9 cellular contexts compared by ENCODE assay signal in genomic region chr3:151135548-151136337, GRCh38. TPM values are rescaled to one million over a fixed set of nuclear protein-coding genes. Genes with fewer than 3 reads are reported as not detected.
DNase-seq lines count a peak whose midpoint lies in the region; ATAC-seq lines count a peak whose summit lies in the region.
"Had no signal": no experiment of that assay in that cellular context is flagged by ENCODE, and none has a peak within 500 bp of the region (broad histone marks: within the 10 kb centered on the region; RNA-seq: fewer than 3 reads in every experiment).

No MANE protein-coding gene starts in this region.

- H3K36me3 Mint-ChIP-seq in activated T-cell treated with anti-CD3 and anti-CD28 coated beads, Interleukin-2, amount 50 U/mL, for 72 hours (ENCODE audit: insufficient read depth in 2 of 2) = no peaks in the 10 kb centered on the region

- no peak overlapping the region for H3K4me3 ChIP-seq in H7 (ENCODE audit: insufficient read depth, low read depth, low read length)

- in situ Hi-C loops in ACHN (cut with HindIII; ENCODE audit: low pct_ligation_motif_present, low pct_unique_long_range_greater_than_20kb, low sequenced_read_pairs) = loop anchor here (25.0 kb wide), 1 partner anchor 223 kb away; the partner anchor contains the start of gene MINDY4B

- peaks cover 6% of the 10 kb centered on the region for H3K27me3 Mint-ChIP-seq in activated T-cell treated with anti-CD3 and anti-CD28 coated beads, Interleukin-2, amount 50 U/mL, for 72 hours (ENCODE audit: low read depth)

- H3K27me3 ChIP-seq in H7 (ENCODE audit: control insufficient read depth, insufficient read depth, low read length) = no peaks in the 10 kb centered on the region

- peaks cover 22% of the 10 kb centered on the region for H3K4me1 Mint-ChIP-seq in activated T-cell treated with anti-CD3 and anti-CD28 coated beads, Interleukin-2, amount 50 U/mL, for 72 hours (ENCODE audit: low read depth)
- H3K4me1 Mint-ChIP-seq: nephron had no signal

- ATAC-seq in activated T-cell treated with anti-CD3 and anti-CD28 coated beads, Interleukin-2, amount 50 U/mL, for 72 hours (replicated peaks in 1 of 2) = peak; percentile 93 to 96

- DNase-seq in NCI-H2196 (lab: John Stamatoyannopoulos, UW; ENCODE audit: unreplicated experiment) (peak; percentile 4), NCI-H2196 treated with DMSO at 0.1 percent for 48 hours (lab: John Stamatoyannopoulos, UW; ENCODE audit: unreplicated experiment) (no peak), NCI-H1105 treated with DMSO at 0.1 percent for 48 hours (lab: John Stamatoyannopoulos, UW) (peak; percentile 86), ACHN (no peak), H7 (no peak), NCI-H446 (lab: John Stamatoyannopoulos, UW) (no peak)
- peak; percentile 67 to 80 for DNase-seq in activated T-cell treated with anti-CD3 and anti-CD28 coated beads, Interleukin-2, amount 50 U/mL, for 72 hours
- DNase-seq in stimulated activated CD8-positive, alpha-beta memory T cell treated with anti-CD3 and anti-CD28 coated beads, Interleukin-15, amount 100 ng/mL, for 1 hour (ENCODE audit: low read depth) = peak; percentile 2

- H3K36me3 ChIP-seq in H7 (replicated peaks; ENCODE audit: control insufficient read depth, insufficient read depth, low read length) = no peaks in the 10 kb centered on the region

- peak overlapping the region; percentile 6 for H3K27ac Mint-ChIP-seq in activated T-cell treated with anti-CD3 and anti-CD28 coated beads, Interleukin-2, amount 50 U/mL, for 72 hours
- H3K27ac Mint-ChIP-seq: nephron had no signal

- H3K4me3 Mint-ChIP-seq in activated T-cell treated with anti-CD3 and anti-CD28 coated beads, Interleukin-2, amount 50 U/mL, for 72 hours = peak overlapping the region; percentile 40 to 57
- H3K4me3 Mint-ChIP-seq: nephron had no signal

- H3K9me3 Mint-ChIP-seq in activated T-cell treated with anti-CD3 and anti-CD28 coated beads, Interleukin-2, amount 50 U/mL, for 72 hours = no peaks in the 10 kb centered on the region

RNA-seq across cellular contexts. Expression of gene MED12L, which starts 50.3 kb away (rescaled TPM):
- 1 to 10 TPM; 4.4 to 5.8 TPM for total RNA-seq in activated T-cell treated with anti-CD3 and anti-CD28 coated beads, Interleukin-2, amount 50 U/mL, for 72 hours
- 7.9 and 8.0 TPM in 2 replicates for total RNA-seq in H7 (2014; rRNA removed; shearing (Covaris generic))

Comparison
In these comparisons a context has a peak if more than half of its experiments do, and no peak if none do; other contexts are left out.
1. DNase-seq: peak in NCI-H2196 (single experiment), NCI-H1105 treated with DMSO at 0.1 percent for 48 hours (single experiment), activated T-cell treated with anti-CD3 and anti-CD28 coated beads, Interleukin-2, amount 50 U/mL, for 72 hours (2 of 2) and stimulated activated CD8-positive, alpha-beta memory T cell treated with anti-CD3 and anti-CD28 coated beads, Interleukin-15, amount 100 ng/mL, for 1 hour (single experiment); none in NCI-H2196 treated with DMSO at 0.1 percent for 48 hours (single experiment), ACHN (single experiment), H7 (single experiment) and NCI-H446 (0 of 2).